ENCODE assay signal across 17 cellular contexts in the genomic region with DNA sequence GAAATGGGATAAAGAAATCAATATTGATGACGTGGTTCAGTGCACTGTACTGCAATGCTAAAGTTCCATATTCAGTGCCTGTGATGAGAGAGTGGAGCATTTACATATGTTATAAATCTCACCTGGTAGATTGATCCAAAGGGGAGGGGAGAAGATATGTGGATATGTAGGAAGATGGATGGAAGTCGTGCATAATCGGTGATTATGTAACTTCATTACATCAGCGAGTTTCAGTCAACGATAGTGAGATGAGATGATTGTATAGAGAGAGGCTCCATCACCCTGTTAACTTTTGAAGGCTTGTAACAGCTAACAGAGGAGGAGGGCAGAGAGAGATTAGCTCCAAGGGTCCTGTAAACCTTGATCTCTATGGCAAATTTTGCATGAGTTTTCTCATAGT. TPM values are rescaled to one million over a fixed set of nuclear protein-coding genes. Genes with fewer than 3 reads are reported as not detected.
A peak's percentile ranks its signal among the peaks of the same experiment; 100 is the strongest.
DNase-seq lines count a peak whose midpoint lies in the region; ATAC-seq and TF ChIP-seq lines count a peak whose summit lies in the region.
"Had no signal": no experiment of that assay in that cellular context is flagged by ENCODE, and none has a peak within 500 bp of the region (broad histone marks: within the 10 kb centered on the region; RNA-seq: fewer than 3 reads in every experiment).

No MANE protein-coding gene starts in this region.

- intact Hi-C loops in Right ventricle myocardium superior (cut with DNase I) (loop anchor here (10.0 kb wide), 1 partner anchor 506 kb away; no protein-coding TSS in a partner anchor), left ventricle myocardium superior (cut with micrococcal nuclease) (loop anchor here (10.0 kb wide), 1 partner anchor 456 kb away; no protein-coding TSS in a partner anchor)

- TF ChIP-seq CTCF in coronary artery (IDR thresholded peaks at IDR 0.05): no peak

- no peaks in the 10 kb centered on the region for H3K27me3 ChIP-seq in layer of hippocampus (ENCODE audit: control insufficient read depth, insufficient read depth, low read length)

- H3K27ac ChIP-seq in coronary artery (no peak overlapping the region), layer of hippocampus (ENCODE audit: low read depth, low read length) (peak overlapping the region; percentile 55), temporal lobe (ENCODE audit: low read depth, low read length) (peak overlapping the region; percentile 72)
- H3K27ac ChIP-seq: PC-9 had no signal

- DNase-seq in Right ventricle myocardium superior (no peak), left ventricle myocardium superior (no peak), coronary artery (ENCODE audit: low spot score) (no peak), KG1 (lab: John Stamatoyannopoulos, UW) (no peak), AG08395 (ENCODE audit: low spot score) (no peak)
- DNase-seq: activated CD4-positive, alpha-beta T cell treated with anti-CD3 and anti-CD28 coated beads for 36 hours; activated gamma-delta T cell; DMS153; left colon; NCI-H1105; PC-9; SK-N-SH; small intestine had no signal

- H3K4me3 ChIP-seq in coronary artery: peak overlapping the region; percentile 44
- H3K4me3 ChIP-seq: PC-9 had no signal

- ATAC-seq in Right ventricle myocardium superior (ENCODE audit: poor library complexity) (peak; percentile 2), left ventricle myocardium superior (no peak), HG03460 (IDR thresholded peaks at IDR 0.05; ENCODE audit: unreplicated experiment) (no peak)
- ATAC-seq: activated CD4-positive, alpha-beta T cell treated with anti-CD3 and anti-CD28 coated beads for 36 hours; left colon had no signal

RNA-seq across cellular contexts. Expression of a gene that starts 1.8 kb away (rescaled TPM):
- total RNA-seq in Right ventricle myocardium superior: 3.1 TPM
- total RNA-seq in left ventricle myocardium superior: 4.7 TPM
- 11.1 TPM for total RNA-seq in temporal lobe
- total RNA-seq: activated CD4-positive, alpha-beta T cell treated with anti-CD3 and anti-CD28 coated beads for 36 hours; osteocyte had no signal

Comparison
In these comparisons a context has a peak if more than half of its experiments do, and no peak if none do; other contexts are left out.
1. H3K27ac ChIP-seq: peak in layer of hippocampus (single experiment) and temporal lobe (single experiment); none in coronary artery (0 of 2).